In the genomic region with DNA sequence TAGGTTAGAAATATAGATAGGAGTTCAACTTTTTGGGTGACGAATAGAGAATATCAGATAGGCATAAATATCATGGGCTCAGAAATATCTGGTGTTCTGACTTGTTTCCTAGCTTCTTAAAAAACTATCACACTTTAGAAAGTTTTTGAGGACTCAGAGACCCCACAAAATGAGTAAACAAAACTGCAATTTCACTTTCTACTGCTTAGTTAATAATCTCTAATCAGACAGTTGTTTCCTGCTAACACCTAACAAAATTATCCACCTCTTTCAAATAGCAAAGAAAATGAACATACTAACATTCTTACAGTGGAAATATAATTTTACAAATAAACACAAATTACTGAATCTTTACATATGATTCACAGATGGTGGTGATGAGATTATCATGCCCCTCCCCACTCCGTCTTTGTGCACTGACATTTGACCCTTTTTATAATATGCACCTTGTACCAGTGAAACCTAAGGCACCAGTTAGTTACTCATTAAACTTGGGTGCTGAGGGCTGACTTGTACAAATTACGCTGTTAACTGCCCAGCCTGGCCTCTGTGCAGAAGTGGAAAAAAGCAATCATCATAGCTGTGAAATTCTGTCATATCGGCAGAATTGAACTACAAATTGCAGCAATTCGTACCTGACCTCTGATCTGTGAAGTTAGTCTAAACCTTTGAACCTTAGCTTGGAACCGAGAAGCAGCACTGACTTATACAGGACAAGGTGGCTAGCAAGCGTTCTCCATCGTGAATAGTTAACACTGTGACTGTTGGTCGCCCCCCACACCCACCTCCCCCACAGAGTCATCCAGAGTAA, we compare ENCODE assay signal across 1 cellular context.
A peak's percentile ranks its signal among the peaks of the same experiment; 100 is the strongest.
TF ChIP-seq lines count a peak whose summit lies in the region.

No MANE protein-coding gene starts in this region.

TF ChIP-seq in HepG2, 621 proteins besides CTCF, POLR2A, EP300 and RAD21 (continued from another document and continues in another):
- TF ChIP-seq CAMTA2 (CRISPR knock-in tag; IDR thresholded peaks at IDR 0.05; ENCODE audit: borderline replicate concordance) (no peak), ATF7-NPFF (CRISPR knock-in tag; IDR thresholded peaks at IDR 0.05; ENCODE audit: low read depth) (no peak), FOXC1 (CRISPR knock-in tag; IDR thresholded peaks at IDR 0.05; ENCODE audit: borderline replicate concordance) (no peak), ASH2L (IDR thresholded peaks at IDR 0.05; ENCODE audit: insufficient read length, low read depth, low read length) (peak; percentile 53), ZNF788 (CRISPR knock-in tag; IDR thresholded peaks at IDR 0.05; ENCODE audit: borderline replicate concordance) (no peak; the same call in 1 of the 2 replicates), ZNF33B (CRISPR knock-in tag; IDR thresholded peaks at IDR 0.05) (no peak), FOXM1 (CRISPR knock-in tag; IDR thresholded peaks at IDR 0.05) (no peak), MAFG (CRISPR knock-in tag; IDR thresholded peaks at IDR 0.05) (no peak), ZNF552 (CRISPR knock-in tag; IDR thresholded peaks at IDR 0.05; ENCODE audit: borderline replicate concordance) (no peak), GATA4 (IDR thresholded peaks at IDR 0.05; ENCODE audit: borderline replicate concordance, low read depth) (no peak), CHCHD3 (CRISPR knock-in tag; IDR thresholded peaks at IDR 0.05) (no peak), RARG (CRISPR knock-in tag; IDR thresholded peaks at IDR 0.05; ENCODE audit: low read depth) (no peak), JUNB (CRISPR knock-in tag; IDR thresholded peaks at IDR 0.05; ENCODE audit: borderline replicate concordance) (no peak), ZNF549 (CRISPR knock-in tag; IDR thresholded peaks at IDR 0.05) (no peak), MXD4 (CRISPR knock-in tag; IDR thresholded peaks at IDR 0.05) (peak; percentile 72), NFRKB (IDR thresholded peaks at IDR 0.05) (no peak), FOXK2 (IDR thresholded peaks at IDR 0.05) (no peak), ZNF343 (CRISPR knock-in tag; IDR thresholded peaks at IDR 0.05) (no peak), MIXL1 (CRISPR knock-in tag; IDR thresholded peaks at IDR 0.05) (peak; percentile 91), MYC (CRISPR knock-in tag; IDR thresholded peaks at IDR 0.05; ENCODE audit: borderline replicate concordance) (no peak), DR1 (CRISPR knock-in tag; IDR thresholded peaks at IDR 0.05) (no peak), SMARCC2 (IDR thresholded peaks at IDR 0.05) (no peak), ISX (CRISPR knock-in tag; conservative IDR thresholded peaks at IDR 0.05) (no peak), KAT7 (CRISPR knock-in tag; IDR thresholded peaks at IDR 0.05; ENCODE audit: borderline replicate concordance) (no peak), ZNF432 (CRISPR knock-in tag; IDR thresholded peaks at IDR 0.05; ENCODE audit: borderline replicate concordance) (no peak), RBAK (CRISPR knock-in tag; IDR thresholded peaks at IDR 0.05) (0 out of 2 replicates have a peak, but pooled peaks have one; percentile 44), ZNF761 (CRISPR knock-in tag; conservative IDR thresholded peaks at IDR 0.05) (no peak), ZFAT (CRISPR knock-in tag; conservative IDR thresholded peaks at IDR 0.05) (no peak), ZNF235 (CRISPR knock-in tag; IDR thresholded peaks at IDR 0.05; ENCODE audit: borderline replicate concordance) (no peak)
- TF ChIP-seq, protein P1, sequence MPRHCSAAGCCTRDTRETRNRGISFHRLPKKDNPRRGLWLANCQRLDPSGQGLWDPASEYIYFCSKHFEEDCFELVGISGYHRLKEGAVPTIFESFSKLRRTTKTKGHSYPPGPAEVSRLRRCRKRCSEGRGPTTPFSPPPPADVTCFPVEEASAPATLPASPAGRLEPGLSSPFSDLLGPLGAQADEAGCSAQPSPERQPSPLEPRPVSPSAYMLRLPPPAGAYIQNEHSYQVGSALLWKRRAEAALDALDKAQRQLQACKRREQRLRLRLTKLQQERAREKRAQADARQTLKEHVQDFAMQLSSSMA (CRISPR knock-in tag; IDR thresholded peaks at IDR 0.05): no peak
- TF ChIP-seq, protein P2, sequence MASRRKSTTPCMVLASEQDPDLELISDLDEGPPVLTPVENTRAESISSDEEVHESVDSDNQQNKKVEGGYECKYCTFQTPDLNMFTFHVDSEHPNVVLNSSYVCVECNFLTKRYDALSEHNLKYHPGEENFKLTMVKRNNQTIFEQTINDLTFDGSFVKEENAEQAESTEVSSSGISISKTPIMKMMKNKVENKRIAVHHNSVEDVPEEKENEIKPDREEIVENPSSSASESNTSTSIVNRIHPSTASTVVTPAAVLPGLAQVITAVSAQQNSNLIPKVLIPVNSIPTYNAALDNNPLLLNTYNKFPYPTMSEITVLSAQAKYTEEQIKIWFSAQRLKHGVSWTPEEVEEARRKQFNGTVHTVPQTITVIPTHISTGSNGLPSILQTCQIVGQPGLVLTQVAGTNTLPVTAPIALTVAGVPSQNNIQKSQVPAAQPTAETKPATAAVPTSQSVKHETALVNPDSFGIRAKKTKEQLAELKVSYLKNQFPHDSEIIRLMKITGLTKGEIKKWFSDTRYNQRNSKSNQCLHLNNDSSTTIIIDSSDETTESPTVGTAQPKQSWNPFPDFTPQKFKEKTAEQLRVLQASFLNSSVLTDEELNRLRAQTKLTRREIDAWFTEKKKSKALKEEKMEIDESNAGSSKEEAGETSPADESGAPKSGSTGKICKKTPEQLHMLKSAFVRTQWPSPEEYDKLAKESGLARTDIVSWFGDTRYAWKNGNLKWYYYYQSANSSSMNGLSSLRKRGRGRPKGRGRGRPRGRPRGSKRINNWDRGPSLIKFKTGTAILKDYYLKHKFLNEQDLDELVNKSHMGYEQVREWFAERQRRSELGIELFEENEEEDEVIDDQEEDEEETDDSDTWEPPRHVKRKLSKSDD (CRISPR knock-in tag; IDR thresholded peaks at IDR 0.05; ENCODE audit: low read depth): no peak
- TF ChIP-seq, protein P3, sequence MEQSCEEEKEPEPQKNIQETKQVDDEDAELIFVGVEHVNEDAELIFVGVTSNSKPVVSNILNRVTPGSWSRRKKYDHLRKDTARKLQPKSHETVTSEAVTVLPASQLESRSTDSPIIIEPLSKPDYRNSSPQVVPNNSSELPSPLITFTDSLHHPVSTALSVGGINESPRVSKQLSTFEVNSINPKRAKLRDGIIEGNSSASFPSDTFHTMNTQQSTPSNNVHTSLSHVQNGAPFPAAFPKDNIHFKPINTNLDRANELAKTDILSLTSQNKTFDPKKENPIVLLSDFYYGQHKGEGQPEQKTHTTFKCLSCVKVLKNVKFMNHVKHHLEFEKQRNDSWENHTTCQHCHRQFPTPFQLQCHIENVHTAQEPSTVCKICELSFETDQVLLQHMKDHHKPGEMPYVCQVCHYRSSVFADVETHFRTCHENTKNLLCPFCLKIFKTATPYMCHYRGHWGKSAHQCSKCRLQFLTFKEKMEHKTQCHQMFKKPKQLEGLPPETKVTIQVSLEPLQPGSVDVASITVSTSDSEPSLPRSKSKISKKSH (CRISPR knock-in tag; IDR thresholded peaks at IDR 0.05; ENCODE audit: borderline replicate concordance): no peak
- TF ChIP-seq, protein P4, sequence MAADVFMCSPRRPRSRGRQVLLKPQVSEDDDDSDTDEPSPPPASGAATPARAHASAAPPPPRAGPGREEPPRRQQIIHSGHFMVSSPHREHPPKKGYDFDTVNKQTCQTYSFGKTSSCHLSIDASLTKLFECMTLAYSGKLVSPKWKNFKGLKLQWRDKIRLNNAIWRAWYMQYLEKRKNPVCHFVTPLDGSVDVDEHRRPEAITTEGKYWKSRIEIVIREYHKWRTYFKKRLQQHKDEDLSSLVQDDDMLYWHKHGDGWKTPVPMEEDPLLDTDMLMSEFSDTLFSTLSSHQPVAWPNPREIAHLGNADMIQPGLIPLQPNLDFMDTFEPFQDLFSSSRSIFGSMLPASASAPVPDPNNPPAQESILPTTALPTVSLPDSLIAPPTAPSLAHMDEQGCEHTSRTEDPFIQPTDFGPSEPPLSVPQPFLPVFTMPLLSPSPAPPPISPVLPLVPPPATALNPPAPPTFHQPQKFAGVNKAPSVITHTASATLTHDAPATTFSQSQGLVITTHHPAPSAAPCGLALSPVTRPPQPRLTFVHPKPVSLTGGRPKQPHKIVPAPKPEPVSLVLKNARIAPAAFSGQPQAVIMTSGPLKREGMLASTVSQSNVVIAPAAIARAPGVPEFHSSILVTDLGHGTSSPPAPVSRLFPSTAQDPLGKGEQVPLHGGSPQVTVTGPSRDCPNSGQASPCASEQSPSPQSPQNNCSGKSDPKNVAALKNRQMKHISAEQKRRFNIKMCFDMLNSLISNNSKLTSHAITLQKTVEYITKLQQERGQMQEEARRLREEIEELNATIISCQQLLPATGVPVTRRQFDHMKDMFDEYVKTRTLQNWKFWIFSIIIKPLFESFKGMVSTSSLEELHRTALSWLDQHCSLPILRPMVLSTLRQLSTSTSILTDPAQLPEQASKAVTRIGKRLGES (CRISPR knock-in tag; IDR thresholded peaks at IDR 0.05; ENCODE audit: borderline replicate concordance): no peak
- TF ChIP-seq, protein P5, sequence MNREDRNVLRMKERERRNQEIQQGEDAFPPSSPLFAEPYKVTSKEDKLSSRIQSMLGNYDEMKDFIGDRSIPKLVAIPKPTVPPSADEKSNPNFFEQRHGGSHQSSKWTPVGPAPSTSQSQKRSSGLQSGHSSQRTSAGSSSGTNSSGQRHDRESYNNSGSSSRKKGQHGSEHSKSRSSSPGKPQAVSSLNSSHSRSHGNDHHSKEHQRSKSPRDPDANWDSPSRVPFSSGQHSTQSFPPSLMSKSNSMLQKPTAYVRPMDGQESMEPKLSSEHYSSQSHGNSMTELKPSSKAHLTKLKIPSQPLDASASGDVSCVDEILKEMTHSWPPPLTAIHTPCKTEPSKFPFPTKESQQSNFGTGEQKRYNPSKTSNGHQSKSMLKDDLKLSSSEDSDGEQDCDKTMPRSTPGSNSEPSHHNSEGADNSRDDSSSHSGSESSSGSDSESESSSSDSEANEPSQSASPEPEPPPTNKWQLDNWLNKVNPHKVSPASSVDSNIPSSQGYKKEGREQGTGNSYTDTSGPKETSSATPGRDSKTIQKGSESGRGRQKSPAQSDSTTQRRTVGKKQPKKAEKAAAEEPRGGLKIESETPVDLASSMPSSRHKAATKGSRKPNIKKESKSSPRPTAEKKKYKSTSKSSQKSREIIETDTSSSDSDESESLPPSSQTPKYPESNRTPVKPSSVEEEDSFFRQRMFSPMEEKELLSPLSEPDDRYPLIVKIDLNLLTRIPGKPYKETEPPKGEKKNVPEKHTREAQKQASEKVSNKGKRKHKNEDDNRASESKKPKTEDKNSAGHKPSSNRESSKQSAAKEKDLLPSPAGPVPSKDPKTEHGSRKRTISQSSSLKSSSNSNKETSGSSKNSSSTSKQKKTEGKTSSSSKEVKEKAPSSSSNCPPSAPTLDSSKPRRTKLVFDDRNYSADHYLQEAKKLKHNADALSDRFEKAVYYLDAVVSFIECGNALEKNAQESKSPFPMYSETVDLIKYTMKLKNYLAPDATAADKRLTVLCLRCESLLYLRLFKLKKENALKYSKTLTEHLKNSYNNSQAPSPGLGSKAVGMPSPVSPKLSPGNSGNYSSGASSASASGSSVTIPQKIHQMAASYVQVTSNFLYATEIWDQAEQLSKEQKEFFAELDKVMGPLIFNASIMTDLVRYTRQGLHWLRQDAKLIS (CRISPR knock-in tag; IDR thresholded peaks at IDR 0.05): no peak
- TF ChIP-seq, protein P6, sequence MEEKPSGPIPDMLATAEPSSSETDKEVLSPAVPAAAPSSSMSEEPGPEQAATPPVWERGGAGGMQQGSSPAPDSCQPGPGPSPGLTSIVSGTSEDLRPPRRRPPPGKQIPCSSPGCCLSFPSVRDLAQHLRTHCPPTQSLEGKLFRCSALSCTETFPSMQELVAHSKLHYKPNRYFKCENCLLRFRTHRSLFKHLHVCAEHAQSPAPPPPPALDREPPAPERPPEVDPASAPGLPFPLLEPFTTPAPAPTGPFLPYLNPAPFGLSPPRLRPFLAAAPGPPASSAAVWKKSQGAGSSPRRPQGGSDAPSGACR (CRISPR knock-in tag; IDR thresholded peaks at IDR 0.05): no peak
- TF ChIP-seq, protein P7, sequence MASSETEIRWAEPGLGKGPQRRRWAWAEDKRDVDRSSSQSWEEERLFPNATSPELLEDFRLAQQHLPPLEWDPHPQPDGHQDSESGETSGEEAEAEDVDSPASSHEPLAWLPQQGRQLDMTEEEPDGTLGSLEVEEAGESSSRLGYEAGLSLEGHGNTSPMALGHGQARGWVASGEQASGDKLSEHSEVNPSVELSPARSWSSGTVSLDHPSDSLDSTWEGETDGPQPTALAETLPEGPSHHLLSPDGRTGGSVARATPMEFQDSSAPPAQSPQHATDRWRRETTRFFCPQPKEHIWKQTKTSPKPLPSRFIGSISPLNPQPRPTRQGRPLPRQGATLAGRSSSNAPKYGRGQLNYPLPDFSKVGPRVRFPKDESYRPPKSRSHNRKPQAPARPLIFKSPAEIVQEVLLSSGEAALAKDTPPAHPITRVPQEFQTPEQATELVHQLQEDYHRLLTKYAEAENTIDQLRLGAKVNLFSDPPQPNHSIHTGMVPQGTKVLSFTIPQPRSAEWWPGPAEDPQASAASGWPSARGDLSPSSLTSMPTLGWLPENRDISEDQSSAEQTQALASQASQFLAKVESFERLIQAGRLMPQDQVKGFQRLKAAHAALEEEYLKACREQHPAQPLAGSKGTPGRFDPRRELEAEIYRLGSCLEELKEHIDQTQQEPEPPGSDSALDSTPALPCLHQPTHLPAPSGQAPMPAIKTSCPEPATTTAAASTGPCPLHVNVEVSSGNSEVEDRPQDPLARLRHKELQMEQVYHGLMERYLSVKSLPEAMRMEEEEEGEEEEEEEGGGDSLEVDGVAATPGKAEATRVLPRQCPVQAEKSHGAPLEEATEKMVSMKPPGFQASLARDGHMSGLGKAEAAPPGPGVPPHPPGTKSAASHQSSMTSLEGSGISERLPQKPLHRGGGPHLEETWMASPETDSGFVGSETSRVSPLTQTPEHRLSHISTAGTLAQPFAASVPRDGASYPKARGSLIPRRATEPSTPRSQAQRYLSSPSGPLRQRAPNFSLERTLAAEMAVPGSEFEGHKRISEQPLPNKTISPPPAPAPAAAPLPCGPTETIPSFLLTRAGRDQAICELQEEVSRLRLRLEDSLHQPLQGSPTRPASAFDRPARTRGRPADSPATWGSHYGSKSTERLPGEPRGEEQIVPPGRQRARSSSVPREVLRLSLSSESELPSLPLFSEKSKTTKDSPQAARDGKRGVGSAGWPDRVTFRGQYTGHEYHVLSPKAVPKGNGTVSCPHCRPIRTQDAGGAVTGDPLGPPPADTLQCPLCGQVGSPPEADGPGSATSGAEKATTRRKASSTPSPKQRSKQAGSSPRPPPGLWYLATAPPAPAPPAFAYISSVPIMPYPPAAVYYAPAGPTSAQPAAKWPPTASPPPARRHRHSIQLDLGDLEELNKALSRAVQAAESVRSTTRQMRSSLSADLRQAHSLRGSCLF (CRISPR knock-in tag; IDR thresholded peaks at IDR 0.05; ENCODE audit: borderline replicate concordance): no peak
- TF ChIP-seq, protein P8, sequence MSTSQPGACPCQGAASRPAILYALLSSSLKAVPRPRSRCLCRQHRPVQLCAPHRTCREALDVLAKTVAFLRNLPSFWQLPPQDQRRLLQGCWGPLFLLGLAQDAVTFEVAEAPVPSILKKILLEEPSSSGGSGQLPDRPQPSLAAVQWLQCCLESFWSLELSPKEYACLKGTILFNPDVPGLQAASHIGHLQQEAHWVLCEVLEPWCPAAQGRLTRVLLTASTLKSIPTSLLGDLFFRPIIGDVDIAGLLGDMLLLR (CRISPR knock-in tag; IDR thresholded peaks at IDR 0.05): no peak
- TF ChIP-seq, protein P9, sequence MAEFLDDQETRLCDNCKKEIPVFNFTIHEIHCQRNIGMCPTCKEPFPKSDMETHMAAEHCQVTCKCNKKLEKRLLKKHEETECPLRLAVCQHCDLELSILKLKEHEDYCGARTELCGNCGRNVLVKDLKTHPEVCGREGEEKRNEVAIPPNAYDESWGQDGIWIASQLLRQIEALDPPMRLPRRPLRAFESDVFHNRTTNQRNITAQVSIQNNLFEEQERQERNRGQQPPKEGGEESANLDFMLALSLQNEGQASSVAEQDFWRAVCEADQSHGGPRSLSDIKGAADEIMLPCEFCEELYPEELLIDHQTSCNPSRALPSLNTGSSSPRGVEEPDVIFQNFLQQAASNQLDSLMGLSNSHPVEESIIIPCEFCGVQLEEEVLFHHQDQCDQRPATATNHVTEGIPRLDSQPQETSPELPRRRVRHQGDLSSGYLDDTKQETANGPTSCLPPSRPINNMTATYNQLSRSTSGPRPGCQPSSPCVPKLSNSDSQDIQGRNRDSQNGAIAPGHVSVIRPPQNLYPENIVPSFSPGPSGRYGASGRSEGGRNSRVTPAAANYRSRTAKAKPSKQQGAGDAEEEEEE (CRISPR knock-in tag; IDR thresholded peaks at IDR 0.05; ENCODE audit: borderline replicate concordance): no peak
